ENCODE assay signal across 16 cellular contexts in the genomic region with DNA sequence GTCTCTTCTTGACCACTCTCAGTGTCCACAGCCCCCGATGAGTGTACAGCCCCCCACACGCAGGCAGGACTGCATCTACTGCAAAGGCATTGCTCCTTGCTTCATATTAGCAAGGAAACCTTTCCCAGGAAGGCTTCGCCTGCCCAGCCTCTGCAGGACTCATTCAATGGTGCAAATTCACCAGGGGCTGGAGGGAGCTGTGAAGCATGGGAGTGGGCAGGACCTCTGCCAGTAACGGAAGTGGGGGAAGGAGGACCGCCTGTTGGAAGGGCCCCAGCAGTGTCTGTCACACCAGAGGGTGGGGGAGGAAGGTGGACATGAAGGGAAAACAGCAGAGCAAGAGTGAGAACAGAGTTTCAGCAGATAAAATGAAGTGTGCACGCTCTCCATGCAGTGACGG. TPM values are rescaled to one million over a fixed set of nuclear protein-coding genes. Genes with fewer than 3 reads are reported as not detected.
"Had no signal": no experiment of that assay in that cellular context is flagged by ENCODE, and none has a peak within 500 bp of the region (broad histone marks: within the 10 kb centered on the region; RNA-seq: fewer than 3 reads in every experiment).

No MANE protein-coding gene starts in this region.

- ATAC-seq: activated CD4-positive, CD25-positive, alpha-beta regulatory T cell treated with anti-CD3 and anti-CD28 coated beads, Interleukin-2, amount 50 U/mL, for 24 hours; activated CD8-positive, alpha-beta T cell treated with anti-CD3 and anti-CD28 coated beads for 36 hours; effector memory CD8-positive, alpha-beta T cell; left ventricle myocardium superior; sciatic nerve; stimulated activated naive CD8-positive, alpha-beta T cell treated with anti-CD3 and anti-CD28 coated beads, Interleukin-15, amount 100 ng/mL, for 72 hours had no signal

- H3K4me3 ChIP-seq: breast epithelium, ovary, upper lobe of left lung had no signal

- H3K9me3 Mint-ChIP-seq: activated CD8-positive, alpha-beta T cell treated with anti-CD3 and anti-CD28 coated beads for 36 hours; effector memory CD8-positive, alpha-beta T cell; stimulated activated naive CD8-positive, alpha-beta T cell treated with anti-CD3 and anti-CD28 coated beads, Interleukin-15, amount 100 ng/mL, for 72 hours had no signal

- H3K36me3 ChIP-seq: breast epithelium, ovary had no signal

- H3K9me3 ChIP-seq: breast epithelium, ovary, upper lobe of left lung had no signal

- H3K27me3 ChIP-seq: breast epithelium, ovary, upper lobe of left lung had no signal

- H3K27ac Mint-ChIP-seq: activated CD8-positive, alpha-beta T cell treated with anti-CD3 and anti-CD28 coated beads for 36 hours; effector memory CD8-positive, alpha-beta T cell; stimulated activated naive CD8-positive, alpha-beta T cell treated with anti-CD3 and anti-CD28 coated beads, Interleukin-15, amount 100 ng/mL, for 72 hours had no signal

- H3K4me3 Mint-ChIP-seq: effector memory CD8-positive, alpha-beta T cell; stimulated activated naive CD8-positive, alpha-beta T cell treated with anti-CD3 and anti-CD28 coated beads, Interleukin-15, amount 100 ng/mL, for 72 hours had no signal

- DNase-seq: activated CD8-positive, alpha-beta T cell treated with anti-CD3 and anti-CD28 coated beads for 36 hours; activated T-cell treated with anti-CD3 and anti-CD28 coated beads, Interleukin-2, amount 50 U/mL, for 48 hours; dermis blood vessel endothelial cell; effector memory CD8-positive, alpha-beta T cell; foreskin melanocyte; left ventricle myocardium superior; mesenchymal stem cell; ovary; stimulated activated naive CD8-positive, alpha-beta T cell treated with anti-CD3 and anti-CD28 coated beads, Interleukin-15, amount 100 ng/mL, for 72 hours; T1000; upper lobe of left lung had no signal

- H3K27ac ChIP-seq: breast epithelium, epithelial cell of prostate, ovary had no signal

- H3K27me3 Mint-ChIP-seq: activated CD8-positive, alpha-beta T cell treated with anti-CD3 and anti-CD28 coated beads for 36 hours; effector memory CD8-positive, alpha-beta T cell; stimulated activated naive CD8-positive, alpha-beta T cell treated with anti-CD3 and anti-CD28 coated beads, Interleukin-15, amount 100 ng/mL, for 72 hours had no signal

RNA-seq across cellular contexts. Expression of gene DPEP1, which starts 46.7 kb away (rescaled TPM):
- total RNA-seq: activated CD8-positive, alpha-beta T cell treated with anti-CD3 and anti-CD28 coated beads for 36 hours; left ventricle myocardium superior; sciatic nerve had no signal
- polyA plus RNA-seq: fibroblast of lung had no signal
